6 cellular contexts compared by ENCODE assay signal in genomic region chrX:112477653-112478052, GRCh38.
"Had no signal": no experiment of that assay in that cellular context is flagged by ENCODE, and none has a peak within 500 bp of the region (broad histone marks: within the 10 kb centered on the region; RNA-seq: fewer than 3 reads in every experiment).

No MANE protein-coding gene starts in this region.

- ATAC-seq: GM12878 had no signal

- DNase-seq: GDM1, GF-D8 had no signal

- FAIRE-seq: G401.6, GM12878, GM12892, GM19239 had no signal

- H3K4me3 ChIP-seq: GM12878 had no signal
